In the genomic region with DNA sequence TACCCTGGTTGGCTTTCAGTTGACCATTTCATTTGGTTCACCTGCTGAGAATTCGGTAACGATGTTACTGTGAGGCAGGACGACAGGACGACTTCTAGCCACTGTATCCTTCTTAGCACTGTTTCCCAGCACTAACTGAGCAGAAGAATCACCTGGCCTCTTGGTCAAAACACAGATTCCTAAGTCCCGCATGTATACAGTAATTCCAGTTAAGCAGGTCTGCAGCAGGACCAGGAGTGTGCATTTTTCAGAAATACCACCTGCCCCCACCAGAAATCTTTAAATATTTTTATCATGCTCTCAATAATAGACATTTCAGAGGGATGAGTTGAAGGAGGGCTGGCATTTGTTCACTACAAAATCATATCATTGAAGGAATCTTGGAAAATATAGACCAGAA, we compare ENCODE assay signal across 31 cellular contexts.
"Had no signal": no experiment of that assay in that cellular context is flagged by ENCODE, and none has a peak within 500 bp of the region (broad histone marks: within the 10 kb centered on the region; RNA-seq: fewer than 3 reads in every experiment).

No MANE protein-coding gene starts in this region.

- H3K27ac ChIP-seq: adrenal gland, body of pancreas, brain microvascular endothelial cell, breast epithelium, VCaP had no signal

- H3K4me3 ChIP-seq: adrenal gland, body of pancreas, breast epithelium had no signal

- DNase-seq: activated B cell treated with CpG ODN at 0.5 μM for 24 hours; activated CD4-positive, alpha-beta memory T cell treated with anti-CD3 and anti-CD28 coated beads for 36 hours; activated CD4-positive, alpha-beta T cell treated with anti-CD3 and anti-CD28 coated beads for 4 hours; activated CD4-positive, alpha-beta T cell treated with anti-CD3 and anti-CD28 coated beads, Interleukin-2, amount 10 ng/mL, durations not matched to agents 24 days and 14 days; activated CD4-positive, alpha-beta T cell treated with anti-CD3 and anti-CD28 coated beads, Interleukin-2, amount 50 U/mL, for 1 hour; activated CD4-positive, alpha-beta T cell treated with anti-CD3 and anti-CD28 coated beads, Interleukin-2, amount 50 U/mL, for 4 hours; activated CD4-positive, CD25-positive, alpha-beta regulatory T cell treated with anti-CD3 and anti-CD28 coated beads, Interleukin-2, amount 50 U/mL, for 72 hours; activated CD8-positive, alpha-beta memory T cell treated with anti-CD3 and anti-CD28 coated beads, Interleukin-2, amount 50 U/mL, for 4 hours; activated CD8-positive, alpha-beta T cell treated with anti-CD3 and anti-CD28 coated beads for 36 hours; activated effector memory CD4-positive, alpha-beta T cell treated with Interleukin-2 at 50 U/mL for 16 hours; activated gamma-delta T cell; activated naive CD4-positive, alpha-beta T cell treated with anti-CD3 and anti-CD28 coated beads, Interleukin-2, amount 10 ng/mL, durations not matched to agents 7 days and 5 days; activated naive CD4-positive, alpha-beta T cell treated with Interleukin-2 at 50 U/mL for 16 hours; activated T-cell treated with anti-CD3 and anti-CD28 coated beads, Interleukin-2, amount 50 U/mL, for 24 hours; activated T-cell treated with anti-CD3 and anti-CD28 coated beads, Interleukin-2, amount 50 U/mL, for 48 hours; adrenal gland; amniotic stem cell; aorta; body of pancreas; brain microvascular endothelial cell; central memory CD4-positive, alpha-beta T cell; T-helper 1 cell; T-helper 2 cell; T-helper 9 cell had no signal

- H3K9me3 Mint-ChIP-seq: activated B cell treated with CpG ODN at 0.5 μM for 24 hours; activated CD4-positive, alpha-beta memory T cell treated with anti-CD3 and anti-CD28 coated beads for 36 hours; activated CD4-positive, alpha-beta T cell treated with anti-CD3 and anti-CD28 coated beads, Interleukin-2, amount 10 ng/mL, durations not matched to agents 24 days and 14 days; activated CD8-positive, alpha-beta T cell treated with anti-CD3 and anti-CD28 coated beads for 36 hours; activated naive CD4-positive, alpha-beta T cell treated with anti-CD3 and anti-CD28 coated beads, Interleukin-2, amount 10 ng/mL, durations not matched to agents 7 days and 5 days; activated naive CD4-positive, alpha-beta T cell treated with anti-CD3 and anti-CD28 coated beads, Interleukin-2, amount 50 U/mL, for 24 hours; activated T-cell treated with anti-CD3 and anti-CD28 coated beads, Interleukin-2, amount 50 U/mL, for 24 hours; activated T-helper 2 cell treated with anti-CD3 and anti-CD28 coated beads, Interferon-gamma antibody, Interleukin-2, Interleukin-4, amounts not matched to agents 10 μg/mL and 5 μg/mL and 100 μg/mL, durations not matched to agents 14 hours and 24 hours and 36 hours; T-helper 1 cell treated with Interleukin-12 subunit alpha and Interleukin-12 subunit beta and Interleukin-4 antibody, amounts not matched to agents 30 μg/mL and 1 μg/mL, for 36 hours; T-helper 2 cell treated with Interferon-gamma antibody and Interleukin-4, amounts not matched to agents 5 μg/mL and 100 μg/mL, for 36 hours had no signal

- H3K9me3 ChIP-seq: adrenal gland, body of pancreas, breast epithelium had no signal

- H3K36me3 Mint-ChIP-seq: activated CD4-positive, alpha-beta memory T cell treated with anti-CD3 and anti-CD28 coated beads for 36 hours; activated naive CD4-positive, alpha-beta T cell treated with anti-CD3 and anti-CD28 coated beads, Interleukin-2, amount 10 ng/mL, durations not matched to agents 7 days and 5 days; activated naive CD4-positive, alpha-beta T cell treated with anti-CD3 and anti-CD28 coated beads, Interleukin-2, amount 50 U/mL, for 24 hours; activated naive CD8-positive, alpha-beta T cell had no signal

- H3K4me1 ChIP-seq: breast epithelium had no signal

- H3K27me3 Mint-ChIP-seq: activated B cell treated with CpG ODN at 0.5 μM for 24 hours; activated CD4-positive, alpha-beta memory T cell treated with anti-CD3 and anti-CD28 coated beads for 36 hours; activated CD4-positive, alpha-beta T cell treated with anti-CD3 and anti-CD28 coated beads, Interleukin-2, amount 10 ng/mL, durations not matched to agents 24 days and 14 days; activated CD8-positive, alpha-beta T cell treated with anti-CD3 and anti-CD28 coated beads for 36 hours; activated naive CD4-positive, alpha-beta T cell treated with anti-CD3 and anti-CD28 coated beads, Interleukin-2, amount 10 ng/mL, durations not matched to agents 7 days and 5 days; activated naive CD4-positive, alpha-beta T cell treated with anti-CD3 and anti-CD28 coated beads, Interleukin-2, amount 50 U/mL, for 24 hours; activated naive CD8-positive, alpha-beta T cell; activated T-cell treated with anti-CD3 and anti-CD28 coated beads, Interleukin-2, amount 50 U/mL, for 24 hours had no signal

- ATAC-seq: activated CD8-positive, alpha-beta T cell treated with anti-CD3 and anti-CD28 coated beads for 36 hours; body of pancreas had no signal

- H3K4me3 Mint-ChIP-seq: activated B cell treated with CpG ODN at 0.5 μM for 24 hours; activated CD4-positive, alpha-beta memory T cell treated with anti-CD3 and anti-CD28 coated beads for 36 hours; activated CD4-positive, alpha-beta T cell treated with anti-CD3 and anti-CD28 coated beads, Interleukin-2, amount 10 ng/mL, durations not matched to agents 24 days and 14 days; activated CD8-positive, alpha-beta T cell treated with anti-CD3 and anti-CD28 coated beads for 36 hours; activated naive CD4-positive, alpha-beta T cell treated with anti-CD3 and anti-CD28 coated beads, Interleukin-2, amount 10 ng/mL, durations not matched to agents 7 days and 5 days; activated naive CD4-positive, alpha-beta T cell treated with anti-CD3 and anti-CD28 coated beads, Interleukin-2, amount 50 U/mL, for 24 hours; activated naive CD8-positive, alpha-beta T cell; activated T-cell treated with anti-CD3 and anti-CD28 coated beads, Interleukin-2, amount 50 U/mL, for 24 hours; T-helper 1 cell treated with Interleukin-12 subunit alpha and Interleukin-12 subunit beta and Interleukin-4 antibody, amounts not matched to agents 30 μg/mL and 1 μg/mL, for 36 hours; T-helper 2 cell treated with Interferon-gamma antibody and Interleukin-4, amounts not matched to agents 5 μg/mL and 100 μg/mL, for 36 hours had no signal

- H3K27ac Mint-ChIP-seq: activated B cell treated with CpG ODN at 0.5 μM for 24 hours; activated CD4-positive, alpha-beta memory T cell treated with anti-CD3 and anti-CD28 coated beads for 36 hours; activated CD4-positive, alpha-beta T cell treated with anti-CD3 and anti-CD28 coated beads, Interleukin-2, amount 10 ng/mL, durations not matched to agents 24 days and 14 days; activated CD8-positive, alpha-beta T cell treated with anti-CD3 and anti-CD28 coated beads for 36 hours; activated naive CD4-positive, alpha-beta T cell treated with anti-CD3 and anti-CD28 coated beads, Interleukin-2, amount 10 ng/mL, durations not matched to agents 7 days and 5 days; activated naive CD4-positive, alpha-beta T cell treated with anti-CD3 and anti-CD28 coated beads, Interleukin-2, amount 50 U/mL, for 24 hours; activated naive CD8-positive, alpha-beta T cell; activated T-cell treated with anti-CD3 and anti-CD28 coated beads, Interleukin-2, amount 50 U/mL, for 24 hours; activated T-helper 2 cell treated with anti-CD3 and anti-CD28 coated beads, Interferon-gamma antibody, Interleukin-2, Interleukin-4, amounts not matched to agents 10 μg/mL and 5 μg/mL and 100 μg/mL, durations not matched to agents 14 hours and 24 hours and 36 hours; T-helper 1 cell treated with Interleukin-12 subunit alpha and Interleukin-12 subunit beta and Interleukin-4 antibody, amounts not matched to agents 30 μg/mL and 1 μg/mL, for 36 hours; T-helper 2 cell treated with Interferon-gamma antibody and Interleukin-4, amounts not matched to agents 5 μg/mL and 100 μg/mL, for 36 hours had no signal

- H3K4me1 Mint-ChIP-seq: activated B cell treated with CpG ODN at 0.5 μM for 24 hours; activated CD4-positive, alpha-beta T cell treated with anti-CD3 and anti-CD28 coated beads, Interleukin-2, amount 10 ng/mL, durations not matched to agents 24 days and 14 days; activated naive CD4-positive, alpha-beta T cell treated with anti-CD3 and anti-CD28 coated beads, Interleukin-2, amount 10 ng/mL, durations not matched to agents 7 days and 5 days; activated naive CD4-positive, alpha-beta T cell treated with anti-CD3 and anti-CD28 coated beads, Interleukin-2, amount 50 U/mL, for 24 hours had no signal

- H3K36me3 ChIP-seq: adrenal gland, brain microvascular endothelial cell, breast epithelium had no signal
